20 cellular contexts compared by ENCODE assay signal in the genomic region with DNA sequence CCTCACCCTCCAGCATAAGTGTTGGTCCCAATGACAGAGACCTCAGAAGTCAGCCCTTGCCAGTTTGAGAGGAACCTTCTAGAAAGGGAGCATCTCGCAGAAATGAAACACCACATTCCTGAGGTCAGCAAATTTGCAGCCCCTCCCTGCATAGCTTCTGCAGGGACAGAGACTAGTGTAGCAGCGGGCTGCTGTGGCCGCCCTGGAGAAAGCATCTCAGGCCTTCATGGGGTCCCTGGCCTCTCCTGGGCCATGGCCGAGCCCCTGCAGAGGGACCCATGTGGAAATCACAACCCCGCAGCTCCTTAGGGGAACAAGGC. TPM values are rescaled to one million over a fixed set of nuclear protein-coding genes. Genes with fewer than 3 reads are reported as not detected.
"Had no signal": no experiment of that assay in that cellular context is flagged by ENCODE, and none has a peak within 500 bp of the region (broad histone marks: within the 10 kb centered on the region; RNA-seq: fewer than 3 reads in every experiment).

No MANE protein-coding gene starts in this region.

- DNase-seq: activated T-cell treated with anti-CD3 and anti-CD28 coated beads, Interleukin-2, amount 50 U/mL, for 1 hour; adrenal gland; central memory CD4-positive, alpha-beta T cell; effector memory CD4-positive, alpha-beta T cell; foreskin melanocyte; glutamatergic neuron; nucleus accumbens; spleen; substantia nigra; T-helper 1 cell had no signal

- H3K27me3 ChIP-seq: hepatocyte, thyroid gland had no signal

- H3K4me2 ChIP-seq: hepatocyte had no signal

- H3K79me2 ChIP-seq: hepatocyte had no signal

- H3K36me3 Mint-ChIP-seq: activated naive CD4-positive, alpha-beta T cell treated with anti-CD3 and anti-CD28 coated beads, Interleukin-2, amount 50 U/mL, for 72 hours; WTC11 had no signal

- H3K9me3 ChIP-seq: adrenal gland, spleen, thyroid gland had no signal

- H3K27ac Mint-ChIP-seq: activated naive CD4-positive, alpha-beta T cell treated with anti-CD3 and anti-CD28 coated beads, Interleukin-2, amount 50 U/mL, for 72 hours; stimulated activated naive CD8-positive, alpha-beta T cell treated with anti-CD3 and anti-CD28 coated beads, Interleukin-15, Interleukin-2, amounts not matched to agents 100 ng/mL and 50 ng/mL, for 24 hours; WTC11 had no signal

- H3K27ac ChIP-seq: adrenal gland, hepatocyte, spleen, thyroid gland had no signal

- H3K4me3 ChIP-seq: adrenal gland, hepatocyte, spleen, thyroid gland had no signal

- H2AFZ ChIP-seq: hepatocyte had no signal

- H3K4me3 Mint-ChIP-seq: nephron; stimulated activated naive CD8-positive, alpha-beta T cell treated with anti-CD3 and anti-CD28 coated beads, Interleukin-15, Interleukin-2, amounts not matched to agents 100 ng/mL and 50 ng/mL, for 24 hours; WTC11 had no signal

- H3K36me3 ChIP-seq: adrenal gland, spleen, thyroid gland had no signal

- H3K9me3 Mint-ChIP-seq: activated naive CD4-positive, alpha-beta T cell treated with anti-CD3 and anti-CD28 coated beads, Interleukin-2, amount 50 U/mL, for 72 hours; nephron; stimulated activated naive CD8-positive, alpha-beta T cell treated with anti-CD3 and anti-CD28 coated beads, Interleukin-15, Interleukin-2, amounts not matched to agents 100 ng/mL and 50 ng/mL, for 24 hours; WTC11 had no signal

- H3K4me1 ChIP-seq: adrenal gland, spleen had no signal

- ATAC-seq: activated naive CD4-positive, alpha-beta T cell treated with anti-CD3 and anti-CD28 coated beads, Interleukin-2, amount 50 U/mL, for 72 hours had no signal

RNA-seq across cellular contexts. Expression of a gene that starts 11.4 kb away (rescaled TPM):
- total RNA-seq: activated naive CD4-positive, alpha-beta T cell treated with anti-CD3 and anti-CD28 coated beads, Interleukin-2, amount 50 U/mL, for 72 hours; adrenal gland; astrocyte; dermis microvascular lymphatic vessel endothelial cell; hepatocyte; liver had no signal
- polyA plus RNA-seq: liver had no signal

RNA-seq across cellular contexts. Expression of a gene that starts 34.8 kb away (rescaled TPM):
- total RNA-seq: dermis microvascular lymphatic vessel endothelial cell, hepatocyte, spleen, urinary bladder had no signal
- polyA plus RNA-seq: adrenal gland, spleen, urinary bladder had no signal

RNA-seq across cellular contexts. Expression of a gene that starts 47.7 kb away (rescaled TPM):
- total RNA-seq: activated naive CD4-positive, alpha-beta T cell treated with anti-CD3 and anti-CD28 coated beads, Interleukin-2, amount 50 U/mL, for 72 hours; astrocyte; dermis microvascular lymphatic vessel endothelial cell; hepatocyte; liver; spleen; thyroid gland had no signal
- polyA plus RNA-seq: urinary bladder had no signal
